In the genomic region with DNA sequence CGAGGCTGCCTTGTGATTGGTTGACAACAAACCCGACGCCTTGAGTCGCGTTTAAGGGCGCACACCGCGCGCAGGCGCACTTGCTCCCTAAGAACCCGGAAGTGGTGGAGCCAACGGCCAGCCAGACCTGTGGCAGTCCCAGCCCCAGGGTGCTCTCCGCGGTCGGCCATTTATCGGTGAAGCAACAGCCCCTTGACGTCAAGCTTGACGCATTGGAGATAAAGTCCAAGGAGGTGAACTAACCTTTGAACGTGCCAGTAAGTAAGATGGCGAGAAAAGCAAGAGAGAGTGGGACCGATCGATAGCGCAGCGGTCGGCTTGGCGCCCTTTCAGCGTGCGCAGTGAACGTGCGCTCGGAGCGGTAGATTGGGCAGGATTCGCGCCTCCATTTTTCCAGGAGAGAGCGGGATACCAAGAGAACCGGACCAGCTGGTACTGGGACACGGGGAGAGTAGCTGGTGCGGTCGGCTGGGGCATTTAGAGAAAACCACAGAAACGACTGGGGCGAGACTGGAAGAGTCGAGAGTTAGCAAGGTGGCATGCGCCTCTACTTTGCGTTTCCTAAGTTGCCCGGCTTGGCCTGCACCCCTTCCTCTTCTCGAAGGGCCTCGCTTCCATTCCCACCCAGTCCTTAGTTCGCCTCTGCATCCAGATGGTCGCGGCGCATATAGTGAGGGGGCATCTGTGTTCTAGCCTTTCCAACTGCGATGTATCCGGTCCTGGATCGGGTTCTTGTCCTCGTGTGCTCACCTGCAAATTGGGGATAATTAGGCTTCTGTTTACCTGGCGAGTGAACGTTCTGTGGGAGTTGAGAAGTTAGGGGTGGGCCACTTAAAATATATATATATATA, we compare ENCODE assay signal across 7 cellular contexts. TPM values are rescaled to one million over a fixed set of nuclear protein-coding genes. Genes with fewer than 3 reads are reported as not detected.
DNase-seq lines count a peak whose midpoint lies in the region; ATAC-seq, FAIRE-seq and TF ChIP-seq lines count a peak whose summit lies in the region.

A gene (plus strand): TSS at position 364 of the 851 bp plus-strand sequence. CDS start 2,908 bp downstream, outside the sequence.

- H4K20me1 ChIP-seq in astrocyte (ENCODE audit: insufficient read depth, low read length) = peaks cover 9% of the 10 kb centered on the region

- H3K9me3 Mint-ChIP-seq in astrocyte (ENCODE audit: unreplicated experiment) = no peaks in the 10 kb centered on the region

- peak within 1 kb of the TSS; percentile 85 for H3K27ac Mint-ChIP-seq in astrocyte (ENCODE audit: unreplicated experiment)

- peak within 1 kb of the TSS; percentile 95 for H3K27ac ChIP-seq in astrocyte (ENCODE audit: low read depth, low read length)

- peak; percentile 95 for ATAC-seq in GM18505 (IDR thresholded peaks at IDR 0.05; ENCODE audit: unreplicated experiment)
- ATAC-seq in HG02973 (IDR thresholded peaks at IDR 0.05; ENCODE audit: unreplicated experiment) = peak; percentile 93

- H3K27me3 Mint-ChIP-seq in astrocyte (ENCODE audit: low read depth, unreplicated experiment) = no peaks in the 10 kb centered on the region

- peak within 1 kb of the TSS; percentile 95 for H3K9ac ChIP-seq in astrocyte (ENCODE audit: low read length)

- FAIRE-seq in astrocyte (lab: Jason Lieb, UNC) = peak; percentile 49

- H3K27me3 ChIP-seq in astrocyte (ENCODE audit: insufficient read depth, low read length) = no peaks in the 10 kb centered on the region

- no peaks in the 10 kb centered on the region for H3K9me3 ChIP-seq in astrocyte (ENCODE audit: insufficient read depth, low read depth, low read length)

- H3K36me3 ChIP-seq in astrocyte (ENCODE audit: insufficient read depth, low read length) = peaks cover 32% of the 10 kb centered on the region

- peaks cover 79% of the 10 kb centered on the region for H3K79me2 ChIP-seq in astrocyte (ENCODE audit: insufficient read depth, low read length)

- H3K4me1 Mint-ChIP-seq in astrocyte (ENCODE audit: low read depth, unreplicated experiment) = peaks cover 13% of the 10 kb centered on the region

- TF ChIP-seq CTCF in astrocyte (IDR thresholded peaks at IDR 0.05; ENCODE audit: insufficient read depth, low read depth, low read length) = no peak

- H3K4me1 ChIP-seq in astrocyte (ENCODE audit: insufficient read depth, low read length) = peaks cover 18% of the 10 kb centered on the region

- DNase-seq in NCI-H2029 (lab: John Stamatoyannopoulos, UW) (peak; percentile 97), T-helper 22 cell (ENCODE audit: low read depth) (peak; percentile 100), astrocyte (ENCODE audit: low read depth) (peak; percentile 99), hepatic stellate cell (ENCODE audit: low spot score) (peak; percentile 100), renal cortical epithelial cell (ENCODE audit: low read depth) (peak; percentile 99)

- H3K4me2 ChIP-seq in astrocyte (ENCODE audit: low read length) = peak within 1 kb of the TSS; percentile 97

- H3K36me3 Mint-ChIP-seq in astrocyte (ENCODE audit: low read depth, unreplicated experiment) = peaks cover 2% of the 10 kb centered on the region

- peak; percentile 44 for TF ChIP-seq POLR2A in GM18505 (IDR thresholded peaks at IDR 0.05; ENCODE audit: borderline replicate concordance, extremely low read depth, insufficient read depth, insufficient read length)

- H2AFZ ChIP-seq in astrocyte (ENCODE audit: low read depth, low read length) = peak within 1 kb of the TSS; percentile 95

- no peak within 1 kb of the TSS for H3K4me3 Mint-ChIP-seq in astrocyte (ENCODE audit: unreplicated experiment)

- H3K4me3 ChIP-seq in astrocyte (ENCODE audit: insufficient read depth, low read depth, low read length) = peak within 1 kb of the TSS; percentile 96

RNA-seq across cellular contexts. Expression of the gene that starts here (rescaled TPM):
- total RNA-seq in astrocyte = 28.5 and 30.3 TPM in 2 replicates
- total RNA-seq in renal cortical epithelial cell = 26.0 and 63.3 TPM in 2 replicates

Comparison
In these comparisons a context has a peak if more than half of its experiments do, and no peak if none do; other contexts are left out.
1. Peak in every context shown above with its lines: DNase-seq, ATAC-seq, H3K4me3 ChIP-seq and H3K27ac ChIP-seq.